In genomic region chr12:124613151-124613585, GRCh38 we compare ENCODE assay signal across 15 cellular contexts. TPM values are rescaled to one million over a fixed set of nuclear protein-coding genes. Genes with fewer than 3 reads are reported as not detected.
A peak's percentile ranks its signal among the peaks of the same experiment; 100 is the strongest.
DNase-seq lines count a peak whose midpoint lies in the region; ATAC-seq and TF ChIP-seq lines count a peak whose summit lies in the region.
"Had no signal": no experiment of that assay in that cellular context is flagged by ENCODE, and none has a peak within 500 bp of the region (broad histone marks: within the 10 kb centered on the region; RNA-seq: fewer than 3 reads in every experiment).

No MANE protein-coding gene starts in this region.

- no peaks in the 10 kb centered on the region for H3K27me3 ChIP-seq in CD4-positive, alpha-beta T cell (ENCODE audit: control insufficient read depth, insufficient read depth, low read length)
- H3K27me3 ChIP-seq: vagina had no signal

- no peak overlapping the region for H3K27ac Mint-ChIP-seq in CD4-positive, alpha-beta T cell
- H3K27ac Mint-ChIP-seq: activated naive CD8-positive, alpha-beta T cell; immature natural killer cell; natural killer cell had no signal

- H3K9me3 ChIP-seq in mucosa of descending colon = no peaks in the 10 kb centered on the region
- no peaks in the 10 kb centered on the region for H3K9me3 ChIP-seq in CD4-positive, alpha-beta T cell (ENCODE audit: control insufficient read depth, low read length)
- H3K9me3 ChIP-seq: vagina had no signal

- no peaks in the 10 kb centered on the region for H3K36me3 ChIP-seq in mucosa of descending colon (ENCODE audit: low read depth)
- H3K36me3 ChIP-seq: BLaER1 treated with 17β-estradiol and CSF1 and Interleukin-3, amounts not matched to agents 10 nM and 100 nM; vagina had no signal

- POLR2A ChIA-PET in CD4-positive, alpha-beta T cell (lab: Charles Lee) = interaction anchor here (1.1 kb wide), 1 partner anchor 147 kb away, joined by 3 read pairs; no protein-coding TSS in a partner anchor

- H3K4me3 ChIP-seq in choroid plexus epithelial cell (ENCODE audit: low read depth, low read length) (no peak overlapping the region), mucosa of descending colon (no peak overlapping the region)
- H3K4me3 ChIP-seq: BLaER1 treated with 17β-estradiol and CSF1 and Interleukin-3, amounts not matched to agents 10 nM and 100 nM; vagina had no signal

- intact Hi-C loops in mucosa of descending colon (cut with DNase I, micrococcal nuclease) = no loop called here
- intact Hi-C loops in CD4-positive, alpha-beta T cell (cut with DNase I, micrococcal nuclease) = loop anchor here in 1 of 2 experiments (5.0 kb wide), 1 partner anchor 154 kb away; no protein-coding TSS in a partner anchor

- no peaks in the 10 kb centered on the region for H3K36me3 Mint-ChIP-seq in CD4-positive, alpha-beta T cell (ENCODE audit: low read depth)
- H3K36me3 Mint-ChIP-seq: activated naive CD8-positive, alpha-beta T cell; immature natural killer cell; natural killer cell had no signal

- no peak overlapping the region for H3K27ac ChIP-seq in CD4-positive, alpha-beta T cell (ENCODE audit: low read depth, low read length)
- H3K27ac ChIP-seq: BLaER1 treated with 17β-estradiol and CSF1 and Interleukin-3, amounts not matched to agents 10 nM and 100 nM; vagina had no signal

- no peak overlapping the region for H3K4me3 Mint-ChIP-seq in CD4-positive, alpha-beta T cell
- H3K4me3 Mint-ChIP-seq: activated naive CD8-positive, alpha-beta T cell; immature natural killer cell; natural killer cell had no signal

- TF ChIP-seq CTCF in choroid plexus epithelial cell (conservative IDR thresholded peaks at IDR 0.05; ENCODE audit: low read depth, low read length) (no peak), mucosa of descending colon (IDR thresholded peaks at IDR 0.05) (no peak), GM10266 (IDR thresholded peaks at IDR 0.05; ENCODE audit: control insufficient read depth, insufficient read depth, low read depth, missing control alignments) (no peak)
- TF ChIP-seq CTCF in CD4-positive, alpha-beta T cell (IDR thresholded peaks at IDR 0.05) = no peak

- CTCF ChIA-PET in CD4-positive, alpha-beta T cell (lab: Charles Lee) = no interaction called here

- ATAC-seq in mucosa of descending colon (peak; percentile 42), HG02798 (IDR thresholded peaks at IDR 0.05; ENCODE audit: poor library complexity, unreplicated experiment) (no peak), HG03039 (IDR thresholded peaks at IDR 0.05; ENCODE audit: unreplicated experiment) (no peak)
- ATAC-seq in CD4-positive, alpha-beta T cell (ENCODE audit: poor library complexity) = no peak
- ATAC-seq: natural killer cell had no signal

- H3K4me1 ChIP-seq in mucosa of descending colon (ENCODE audit: low read depth) = peaks cover 20% of the 10 kb centered on the region

- peak; percentile 43 for DNase-seq in DMS53 (lab: John Stamatoyannopoulos, UW)
- peak; percentile 51 for DNase-seq in NCI-H2107 (lab: John Stamatoyannopoulos, UW)
- DNase-seq in choroid plexus epithelial cell (ENCODE audit: low read depth) = peak; percentile 84
- DNase-seq in mucosa of descending colon = peak in 2 of 3 donors; percentile 26 to 73
- no peak for DNase-seq in CD4-positive, alpha-beta T cell
- no peak for DNase-seq in GM10266 (ENCODE audit: extremely low spot score)
- DNase-seq: immature natural killer cell, natural killer cell, NCI-H1105 treated with DMSO at 0.1 percent for 48 hours, T-helper 9 cell had no signal

- H3K4me1 Mint-ChIP-seq in CD4-positive, alpha-beta T cell (ENCODE audit: low read depth) = peaks cover 36% of the 10 kb centered on the region

- H3K9me3 Mint-ChIP-seq in CD4-positive, alpha-beta T cell = no peaks in the 10 kb centered on the region
- H3K9me3 Mint-ChIP-seq: immature natural killer cell, natural killer cell had no signal

- no peaks in the 10 kb centered on the region for H3K27me3 Mint-ChIP-seq in CD4-positive, alpha-beta T cell
- H3K27me3 Mint-ChIP-seq: activated naive CD8-positive, alpha-beta T cell had no signal

RNA-seq across cellular contexts. Expression of gene NCOR2, which starts 45.8 kb away (rescaled TPM):
- 100 to 1,000 TPM; 159 to 269 (median 161) TPM for total RNA-seq in mucosa of descending colon
- 100 to 1,000 TPM; 133 to 140 TPM for total RNA-seq in CD4-positive, alpha-beta T cell

Comparison
In these comparisons a context has a peak if more than half of its experiments do, and no peak if none do; other contexts are left out.
1. DNase-seq: peak in DMS53 (single experiment), NCI-H2107 (single experiment), choroid plexus epithelial cell (single experiment) and mucosa of descending colon (2 of 3); none in CD4-positive, alpha-beta T cell (0 of 10) and GM10266 (single experiment).